ENCODE assay signal across 1 cellular context in the genomic region with DNA sequence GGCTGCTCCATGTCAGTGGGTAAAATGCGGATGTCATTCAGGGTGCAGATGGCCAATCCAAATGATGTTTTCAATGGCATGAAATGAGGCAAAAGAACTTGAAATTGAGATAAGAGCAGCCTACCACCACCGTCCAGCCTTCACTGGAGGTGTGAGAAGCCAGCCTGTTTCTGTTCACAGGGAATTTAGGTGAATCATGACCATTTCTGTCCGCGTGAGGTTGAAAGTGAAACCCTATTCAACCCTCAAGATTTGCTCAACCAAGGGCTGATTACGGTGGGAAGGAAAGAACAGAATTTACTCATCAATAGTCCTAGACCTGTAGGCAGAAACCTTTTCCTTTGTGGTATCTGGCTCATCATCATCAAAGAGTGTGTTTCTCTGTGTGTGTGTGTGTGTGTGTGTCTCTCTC.
A peak's percentile ranks its signal among the peaks of the same experiment; 100 is the strongest.
TF ChIP-seq lines count a peak whose summit lies in the region.

No MANE protein-coding gene starts in this region.

TF ChIP-seq in GM12878, 131 proteins besides CTCF, POLR2A, EP300 and RAD21 (continued from another document and continues in another):
- TF ChIP-seq, protein P1, sequence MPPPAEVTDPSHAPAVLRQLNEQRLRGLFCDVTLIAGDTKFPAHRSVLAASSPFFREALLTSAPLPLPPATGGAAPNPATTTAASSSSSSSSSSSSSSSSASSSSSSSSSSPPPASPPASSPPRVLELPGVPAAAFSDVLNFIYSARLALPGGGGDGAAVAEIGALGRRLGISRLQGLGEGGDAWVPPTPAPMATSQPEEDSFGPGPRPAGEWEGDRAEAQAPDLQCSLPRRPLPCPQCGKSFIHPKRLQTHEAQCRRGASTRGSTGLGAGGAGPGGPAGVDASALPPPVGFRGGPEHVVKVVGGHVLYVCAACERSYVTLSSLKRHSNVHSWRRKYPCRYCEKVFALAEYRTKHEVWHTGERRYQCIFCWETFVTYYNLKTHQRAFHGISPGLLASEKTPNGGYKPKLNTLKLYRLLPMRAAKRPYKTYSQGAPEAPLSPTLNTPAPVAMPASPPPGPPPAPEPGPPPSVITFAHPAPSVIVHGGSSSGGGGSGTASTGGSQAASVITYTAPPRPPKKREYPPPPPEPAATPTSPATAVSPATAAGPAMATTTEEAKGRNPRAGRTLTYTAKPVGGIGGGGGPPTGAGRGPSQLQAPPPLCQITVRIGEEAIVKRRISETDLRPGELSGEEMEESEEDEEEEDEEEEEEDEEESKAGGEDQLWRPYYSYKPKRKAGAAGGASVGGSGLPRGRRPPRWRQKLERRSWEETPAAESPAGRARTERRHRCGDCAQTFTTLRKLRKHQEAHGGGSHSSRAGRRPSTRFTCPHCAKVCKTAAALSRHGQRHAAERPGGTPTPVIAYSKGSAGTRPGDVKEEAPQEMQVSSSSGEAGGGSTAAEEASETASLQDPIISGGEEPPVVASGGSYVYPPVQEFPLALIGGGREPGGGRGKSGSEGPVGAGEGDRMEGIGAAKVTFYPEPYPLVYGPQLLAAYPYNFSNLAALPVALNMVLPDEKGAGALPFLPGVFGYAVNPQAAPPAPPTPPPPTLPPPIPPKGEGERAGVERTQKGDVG (CRISPR knock-in tag; IDR thresholded peaks at IDR 0.05), result no peak
- TF ChIP-seq, protein P2, sequence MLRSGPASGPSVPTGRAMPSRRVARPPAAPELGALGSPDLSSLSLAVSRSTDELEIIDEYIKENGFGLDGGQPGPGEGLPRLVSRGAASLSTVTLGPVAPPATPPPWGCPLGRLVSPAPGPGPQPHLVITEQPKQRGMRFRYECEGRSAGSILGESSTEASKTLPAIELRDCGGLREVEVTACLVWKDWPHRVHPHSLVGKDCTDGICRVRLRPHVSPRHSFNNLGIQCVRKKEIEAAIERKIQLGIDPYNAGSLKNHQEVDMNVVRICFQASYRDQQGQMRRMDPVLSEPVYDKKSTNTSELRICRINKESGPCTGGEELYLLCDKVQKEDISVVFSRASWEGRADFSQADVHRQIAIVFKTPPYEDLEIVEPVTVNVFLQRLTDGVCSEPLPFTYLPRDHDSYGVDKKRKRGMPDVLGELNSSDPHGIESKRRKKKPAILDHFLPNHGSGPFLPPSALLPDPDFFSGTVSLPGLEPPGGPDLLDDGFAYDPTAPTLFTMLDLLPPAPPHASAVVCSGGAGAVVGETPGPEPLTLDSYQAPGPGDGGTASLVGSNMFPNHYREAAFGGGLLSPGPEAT (IDR thresholded peaks at IDR 0.05; ENCODE audit: low read depth), result peak; percentile 88
- TF ChIP-seq CBFB (IDR thresholded peaks at IDR 0.05; ENCODE audit: low read depth) (peak; percentile 90), TARDBP (IDR thresholded peaks at IDR 0.05; ENCODE audit: borderline replicate concordance) (no peak), RELA (IDR thresholded peaks at IDR 0.05; ENCODE audit: borderline replicate concordance, partially characterized antibody) (peak; percentile 61), TCF7 (IDR thresholded peaks at IDR 0.05; ENCODE audit: borderline replicate concordance) (peak; percentile 96), EZH2 (IDR thresholded peaks at IDR 0.05; ENCODE audit: borderline replicate concordance, control insufficient read depth, low read depth, low read length) (peak; percentile 70; the same call in 1 of the 2 replicates), KAT2A (conservative IDR thresholded peaks at IDR 0.05; ENCODE audit: control insufficient read depth, low read depth, low read length) (no peak), CEBPB (IDR thresholded peaks at IDR 0.05; ENCODE audit: borderline replicate concordance in 1 of 2, low read depth in 2 of 2, low read length in 2 of 2) (peak in 1 of 2 experiments; percentile 97; a peak in 1 of 4 replicates), PAX8 (IDR thresholded peaks at IDR 0.05) (no peak), IKZF1 (conservative IDR thresholded peaks at IDR 0.05) (peak; percentile 97), ETV6 (conservative IDR thresholded peaks at IDR 0.05 in 1 of 2, IDR thresholded peaks at IDR 0.05 in 1 of 2; ENCODE audit: borderline replicate concordance in 1 of 2, low read depth in 1 of 2) (peak in 1 of 2 experiments; percentile 74; a peak in 1 of 4 replicates), BCL11A (IDR thresholded peaks at IDR 0.05; ENCODE audit: low read depth, low read length) (peak; percentile 100), HDAC6 (IDR thresholded peaks at IDR 0.05; ENCODE audit: unreplicated experiment) (no peak), GATAD2B (conservative IDR thresholded peaks at IDR 0.05; ENCODE audit: low read depth) (peak; percentile 94), EED (IDR thresholded peaks at IDR 0.05; ENCODE audit: low read depth) (peak; percentile 99), ZSCAN29 (IDR thresholded peaks at IDR 0.05) (no peak), ZZZ3 (IDR thresholded peaks at IDR 0.05; ENCODE audit: control insufficient read depth, insufficient read length, low read depth) (no peak), BHLHE40 (IDR thresholded peaks at IDR 0.05; ENCODE audit: borderline replicate concordance in 1 of 2, low read depth in 2 of 2, low read length in 1 of 2) (peak; percentile 72 to 79), JUNB (IDR thresholded peaks at IDR 0.05) (peak; percentile 89), STAT1 (conservative IDR thresholded peaks at IDR 0.05) (no peak), ASH2L (IDR thresholded peaks at IDR 0.05; ENCODE audit: borderline replicate concordance, low read depth) (no peak), FOS (IDR thresholded peaks at IDR 0.05; ENCODE audit: borderline replicate concordance, extremely low read depth, insufficient read length) (no peak), MEF2A (IDR thresholded peaks at IDR 0.05; ENCODE audit: insufficient read depth, low read depth, low read length) (peak; percentile 91), EGR1 (IDR thresholded peaks at IDR 0.05; ENCODE audit: borderline replicate concordance in 1 of 2, low read depth in 2 of 2, low read length in 2 of 2) (no peak), ZBED1 (IDR thresholded peaks at IDR 0.05; ENCODE audit: borderline replicate concordance) (peak; percentile 90; the same call in 1 of the 2 replicates), ZNF274 (IDR thresholded peaks at IDR 0.05; ENCODE audit: insufficient read depth, insufficient read length) (no peak)
- TF ChIP-seq, protein P3, sequence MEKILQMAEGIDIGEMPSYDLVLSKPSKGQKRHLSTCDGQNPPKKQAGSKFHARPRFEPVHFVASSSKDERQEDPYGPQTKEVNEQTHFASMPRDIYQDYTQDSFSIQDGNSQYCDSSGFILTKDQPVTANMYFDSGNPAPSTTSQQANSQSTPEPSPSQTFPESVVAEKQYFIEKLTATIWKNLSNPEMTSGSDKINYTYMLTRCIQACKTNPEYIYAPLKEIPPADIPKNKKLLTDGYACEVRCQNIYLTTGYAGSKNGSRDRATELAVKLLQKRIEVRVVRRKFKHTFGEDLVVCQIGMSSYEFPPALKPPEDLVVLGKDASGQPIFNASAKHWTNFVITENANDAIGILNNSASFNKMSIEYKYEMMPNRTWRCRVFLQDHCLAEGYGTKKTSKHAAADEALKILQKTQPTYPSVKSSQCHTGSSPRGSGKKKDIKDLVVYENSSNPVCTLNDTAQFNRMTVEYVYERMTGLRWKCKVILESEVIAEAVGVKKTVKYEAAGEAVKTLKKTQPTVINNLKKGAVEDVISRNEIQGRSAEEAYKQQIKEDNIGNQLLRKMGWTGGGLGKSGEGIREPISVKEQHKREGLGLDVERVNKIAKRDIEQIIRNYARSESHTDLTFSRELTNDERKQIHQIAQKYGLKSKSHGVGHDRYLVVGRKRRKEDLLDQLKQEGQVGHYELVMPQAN (conservative IDR thresholded peaks at IDR 0.05), result no peak
- TF ChIP-seq, protein P4, sequence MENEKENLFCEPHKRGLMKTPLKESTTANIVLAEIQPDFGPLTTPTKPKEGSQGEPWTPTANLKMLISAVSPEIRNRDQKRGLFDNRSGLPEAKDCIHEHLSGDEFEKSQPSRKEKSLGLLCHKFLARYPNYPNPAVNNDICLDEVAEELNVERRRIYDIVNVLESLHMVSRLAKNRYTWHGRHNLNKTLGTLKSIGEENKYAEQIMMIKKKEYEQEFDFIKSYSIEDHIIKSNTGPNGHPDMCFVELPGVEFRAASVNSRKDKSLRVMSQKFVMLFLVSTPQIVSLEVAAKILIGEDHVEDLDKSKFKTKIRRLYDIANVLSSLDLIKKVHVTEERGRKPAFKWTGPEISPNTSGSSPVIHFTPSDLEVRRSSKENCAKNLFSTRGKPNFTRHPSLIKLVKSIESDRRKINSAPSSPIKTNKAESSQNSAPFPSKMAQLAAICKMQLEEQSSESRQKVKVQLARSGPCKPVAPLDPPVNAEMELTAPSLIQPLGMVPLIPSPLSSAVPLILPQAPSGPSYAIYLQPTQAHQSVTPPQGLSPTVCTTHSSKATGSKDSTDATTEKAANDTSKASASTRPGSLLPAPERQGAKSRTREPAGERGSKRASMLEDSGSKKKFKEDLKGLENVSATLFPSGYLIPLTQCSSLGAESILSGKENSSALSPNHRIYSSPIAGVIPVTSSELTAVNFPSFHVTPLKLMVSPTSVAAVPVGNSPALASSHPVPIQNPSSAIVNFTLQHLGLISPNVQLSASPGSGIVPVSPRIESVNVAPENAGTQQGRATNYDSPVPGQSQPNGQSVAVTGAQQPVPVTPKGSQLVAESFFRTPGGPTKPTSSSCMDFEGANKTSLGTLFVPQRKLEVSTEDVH (IDR thresholded peaks at IDR 0.05; ENCODE audit: low read depth, partially characterized antibody), result no peak
- TF ChIP-seq, protein P5, sequence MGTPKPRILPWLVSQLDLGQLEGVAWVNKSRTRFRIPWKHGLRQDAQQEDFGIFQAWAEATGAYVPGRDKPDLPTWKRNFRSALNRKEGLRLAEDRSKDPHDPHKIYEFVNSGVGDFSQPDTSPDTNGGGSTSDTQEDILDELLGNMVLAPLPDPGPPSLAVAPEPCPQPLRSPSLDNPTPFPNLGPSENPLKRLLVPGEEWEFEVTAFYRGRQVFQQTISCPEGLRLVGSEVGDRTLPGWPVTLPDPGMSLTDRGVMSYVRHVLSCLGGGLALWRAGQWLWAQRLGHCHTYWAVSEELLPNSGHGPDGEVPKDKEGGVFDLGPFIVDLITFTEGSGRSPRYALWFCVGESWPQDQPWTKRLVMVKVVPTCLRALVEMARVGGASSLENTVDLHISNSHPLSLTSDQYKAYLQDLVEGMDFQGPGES (IDR thresholded peaks at IDR 0.05), result no peak
- TF ChIP-seq, protein P6, sequence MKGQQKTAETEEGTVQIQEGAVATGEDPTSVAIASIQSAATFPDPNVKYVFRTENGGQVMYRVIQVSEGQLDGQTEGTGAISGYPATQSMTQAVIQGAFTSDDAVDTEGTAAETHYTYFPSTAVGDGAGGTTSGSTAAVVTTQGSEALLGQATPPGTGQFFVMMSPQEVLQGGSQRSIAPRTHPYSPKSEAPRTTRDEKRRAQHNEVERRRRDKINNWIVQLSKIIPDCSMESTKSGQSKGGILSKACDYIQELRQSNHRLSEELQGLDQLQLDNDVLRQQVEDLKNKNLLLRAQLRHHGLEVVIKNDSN (IDR thresholded peaks at IDR 0.05; ENCODE audit: borderline replicate concordance, extremely low read length, insufficient read depth, low read depth, low read length), result no peak
- TF ChIP-seq, protein P7, sequence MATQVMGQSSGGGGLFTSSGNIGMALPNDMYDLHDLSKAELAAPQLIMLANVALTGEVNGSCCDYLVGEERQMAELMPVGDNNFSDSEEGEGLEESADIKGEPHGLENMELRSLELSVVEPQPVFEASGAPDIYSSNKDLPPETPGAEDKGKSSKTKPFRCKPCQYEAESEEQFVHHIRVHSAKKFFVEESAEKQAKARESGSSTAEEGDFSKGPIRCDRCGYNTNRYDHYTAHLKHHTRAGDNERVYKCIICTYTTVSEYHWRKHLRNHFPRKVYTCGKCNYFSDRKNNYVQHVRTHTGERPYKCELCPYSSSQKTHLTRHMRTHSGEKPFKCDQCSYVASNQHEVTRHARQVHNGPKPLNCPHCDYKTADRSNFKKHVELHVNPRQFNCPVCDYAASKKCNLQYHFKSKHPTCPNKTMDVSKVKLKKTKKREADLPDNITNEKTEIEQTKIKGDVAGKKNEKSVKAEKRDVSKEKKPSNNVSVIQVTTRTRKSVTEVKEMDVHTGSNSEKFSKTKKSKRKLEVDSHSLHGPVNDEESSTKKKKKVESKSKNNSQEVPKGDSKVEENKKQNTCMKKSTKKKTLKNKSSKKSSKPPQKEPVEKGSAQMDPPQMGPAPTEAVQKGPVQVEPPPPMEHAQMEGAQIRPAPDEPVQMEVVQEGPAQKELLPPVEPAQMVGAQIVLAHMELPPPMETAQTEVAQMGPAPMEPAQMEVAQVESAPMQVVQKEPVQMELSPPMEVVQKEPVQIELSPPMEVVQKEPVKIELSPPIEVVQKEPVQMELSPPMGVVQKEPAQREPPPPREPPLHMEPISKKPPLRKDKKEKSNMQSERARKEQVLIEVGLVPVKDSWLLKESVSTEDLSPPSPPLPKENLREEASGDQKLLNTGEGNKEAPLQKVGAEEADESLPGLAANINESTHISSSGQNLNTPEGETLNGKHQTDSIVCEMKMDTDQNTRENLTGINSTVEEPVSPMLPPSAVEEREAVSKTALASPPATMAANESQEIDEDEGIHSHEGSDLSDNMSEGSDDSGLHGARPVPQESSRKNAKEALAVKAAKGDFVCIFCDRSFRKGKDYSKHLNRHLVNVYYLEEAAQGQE (IDR thresholded peaks at IDR 0.05; ENCODE audit: low read depth, low read length), result no peak
- TF ChIP-seq, protein P8, sequence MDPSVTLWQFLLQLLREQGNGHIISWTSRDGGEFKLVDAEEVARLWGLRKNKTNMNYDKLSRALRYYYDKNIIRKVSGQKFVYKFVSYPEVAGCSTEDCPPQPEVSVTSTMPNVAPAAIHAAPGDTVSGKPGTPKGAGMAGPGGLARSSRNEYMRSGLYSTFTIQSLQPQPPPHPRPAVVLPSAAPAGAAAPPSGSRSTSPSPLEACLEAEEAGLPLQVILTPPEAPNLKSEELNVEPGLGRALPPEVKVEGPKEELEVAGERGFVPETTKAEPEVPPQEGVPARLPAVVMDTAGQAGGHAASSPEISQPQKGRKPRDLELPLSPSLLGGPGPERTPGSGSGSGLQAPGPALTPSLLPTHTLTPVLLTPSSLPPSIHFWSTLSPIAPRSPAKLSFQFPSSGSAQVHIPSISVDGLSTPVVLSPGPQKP (IDR thresholded peaks at IDR 0.05; ENCODE audit: low read depth, low read length), result no peak
- TF ChIP-seq, protein P9, sequence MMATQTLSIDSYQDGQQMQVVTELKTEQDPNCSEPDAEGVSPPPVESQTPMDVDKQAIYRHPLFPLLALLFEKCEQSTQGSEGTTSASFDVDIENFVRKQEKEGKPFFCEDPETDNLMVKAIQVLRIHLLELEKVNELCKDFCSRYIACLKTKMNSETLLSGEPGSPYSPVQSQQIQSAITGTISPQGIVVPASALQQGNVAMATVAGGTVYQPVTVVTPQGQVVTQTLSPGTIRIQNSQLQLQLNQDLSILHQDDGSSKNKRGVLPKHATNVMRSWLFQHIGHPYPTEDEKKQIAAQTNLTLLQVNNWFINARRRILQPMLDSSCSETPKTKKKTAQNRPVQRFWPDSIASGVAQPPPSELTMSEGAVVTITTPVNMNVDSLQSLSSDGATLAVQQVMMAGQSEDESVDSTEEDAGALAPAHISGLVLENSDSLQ (IDR thresholded peaks at IDR 0.05), result peak; percentile 76; the same call in 1 of the 2 replicates
- TF ChIP-seq, protein P10, sequence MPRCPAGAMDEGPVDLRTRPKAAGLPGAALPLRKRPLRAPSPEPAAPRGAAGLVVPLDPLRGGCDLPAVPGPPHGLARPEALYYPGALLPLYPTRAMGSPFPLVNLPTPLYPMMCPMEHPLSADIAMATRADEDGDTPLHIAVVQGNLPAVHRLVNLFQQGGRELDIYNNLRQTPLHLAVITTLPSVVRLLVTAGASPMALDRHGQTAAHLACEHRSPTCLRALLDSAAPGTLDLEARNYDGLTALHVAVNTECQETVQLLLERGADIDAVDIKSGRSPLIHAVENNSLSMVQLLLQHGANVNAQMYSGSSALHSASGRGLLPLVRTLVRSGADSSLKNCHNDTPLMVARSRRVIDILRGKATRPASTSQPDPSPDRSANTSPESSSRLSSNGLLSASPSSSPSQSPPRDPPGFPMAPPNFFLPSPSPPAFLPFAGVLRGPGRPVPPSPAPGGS (IDR thresholded peaks at IDR 0.05; ENCODE audit: borderline replicate concordance, insufficient read depth, low read depth, low read length, poor library complexity, severe bottlenecking), result peak; percentile 96
